In the genomic region with DNA sequence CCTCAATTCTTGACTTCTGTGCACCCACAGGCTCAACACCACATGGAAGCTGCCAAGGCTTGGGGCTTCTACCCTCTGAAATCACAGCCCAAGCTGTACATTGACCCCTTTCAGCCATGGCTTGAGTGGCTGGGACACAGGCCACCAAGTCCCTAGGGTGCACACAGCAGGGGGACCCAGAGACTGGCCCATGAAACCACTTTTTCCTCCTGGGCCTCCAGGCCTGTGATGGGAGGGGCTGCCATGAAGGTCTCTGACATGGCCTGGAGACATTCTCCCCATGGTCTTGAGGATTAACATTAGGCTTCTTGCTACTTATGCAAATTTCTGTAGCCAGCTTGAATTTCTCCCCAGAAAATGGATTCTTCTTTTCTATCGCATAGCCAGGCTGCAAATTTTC, we compare ENCODE assay signal across 6 cellular contexts. TPM values are rescaled to one million over a fixed set of nuclear protein-coding genes. Genes with fewer than 3 reads are reported as not detected.
"Had no signal": no experiment of that assay in that cellular context is flagged by ENCODE, and none has a peak within 500 bp of the region (broad histone marks: within the 10 kb centered on the region; RNA-seq: fewer than 3 reads in every experiment).

No MANE protein-coding gene starts in this region.

RNA-seq across cellular contexts. Expression of gene BMP7, which starts 26.7 kb away (rescaled TPM):
- total RNA-seq: liver, lung microvascular endothelial cell, mononuclear cell, myocyte had no signal
- polyA plus RNA-seq: immature natural killer cell, liver, mammary epithelial cell had no signal
